ENCODE assay signal across 11 cellular contexts in genomic region chr16:8855051-8855786, GRCh38. TPM values are rescaled to one million over a fixed set of nuclear protein-coding genes. Genes with fewer than 3 reads are reported as not detected.
DNase-seq lines count a peak whose midpoint lies in the region; ATAC-seq and TF ChIP-seq lines count a peak whose summit lies in the region.
"Had no signal": no experiment of that assay in that cellular context is flagged by ENCODE, and none has a peak within 500 bp of the region (broad histone marks: within the 10 kb centered on the region; RNA-seq: fewer than 3 reads in every experiment).

No MANE protein-coding gene starts in this region.

- peaks cover 42% of the 10 kb centered on the region for H3K36me3 Mint-ChIP-seq in activated CD4-positive, alpha-beta T cell treated with anti-CD3 and anti-CD28 coated beads for 36 hours (ENCODE audit: low read depth)
- peaks cover 33% of the 10 kb centered on the region for H3K36me3 Mint-ChIP-seq in chondrocyte (ENCODE audit: low read depth)

- WGBS in trophoblast cell (ENCODE audit: extremely low coverage, insufficient coverage, insufficient read length): no CpG with 5 or more reads among the region's 11 CpGs

- H3K4me2 ChIP-seq in trophoblast cell (ENCODE audit: low read length): no peak overlapping the region

- H3K27me3 ChIP-seq in trophoblast cell (ENCODE audit: insufficient read depth, low read length): no peaks in the 10 kb centered on the region

- peak; percentile 42 for DNase-seq in activated CD4-positive, alpha-beta T cell treated with anti-CD3 and anti-CD28 coated beads for 36 hours
- no peak for DNase-seq in activated CD4-positive, alpha-beta T cell treated with anti-CD3 and anti-CD28 coated beads for 48 hours
- DNase-seq in NB4 (ENCODE audit: low read depth): no peak
- DNase-seq in chondrocyte (ENCODE audit: low spot score): peak; percentile 56
- no peak for DNase-seq in trophoblast cell
- DNase-seq in kidney tubule cell (ENCODE audit: low spot score): no peak
- DNase-seq in anterior cingulate cortex (lab: John Stamatoyannopoulos, UW): no peak
- DNase-seq: SHP77 treated with DMSO at 0.1 percent for 48 hours; stimulated activated CD8-positive, alpha-beta memory T cell treated with anti-CD3 and anti-CD28 coated beads, Interleukin-4, amount 100 ng/mL, for 48 hours had no signal

- no peak overlapping the region for H2BK12ac ChIP-seq in trophoblast cell (ENCODE audit: low read length)

- H2BK5ac ChIP-seq in trophoblast cell (ENCODE audit: low read depth, low read length, poor library complexity): no peak overlapping the region

- no peak overlapping the region for H2BK120ac ChIP-seq in trophoblast cell (ENCODE audit: insufficient read depth, low read length, poor library complexity)

- peak overlapping the region; percentile 19 for H4K12ac ChIP-seq in trophoblast cell (ENCODE audit: low read depth, low read length)

- H3K9me3 ChIP-seq in trophoblast cell (ENCODE audit: insufficient read depth, low read depth, low read length): no peaks in the 10 kb centered on the region

- H4K8ac ChIP-seq in trophoblast cell (ENCODE audit: low read depth, low read length): no peak overlapping the region

- CTCF ChIA-PET in activated CD4-positive, alpha-beta T cell treated with anti-CD3 and anti-CD28 coated beads for 36 hours (lab: Charles Lee): interaction anchor here (1.2 kb wide), 1 partner anchor 25 kb away, joined by 3 read pairs; no protein-coding TSS in a partner anchor

- POLR2A ChIA-PET in activated CD4-positive, alpha-beta T cell treated with anti-CD3 and anti-CD28 coated beads for 36 hours (lab: Charles Lee): no interaction called here

- H3K79me1 ChIP-seq in trophoblast cell (ENCODE audit: low read length): no peaks in the 10 kb centered on the region

- H2AFZ ChIP-seq in trophoblast cell (ENCODE audit: insufficient read depth, low read length, poor library complexity): no peak overlapping the region

- no peaks in the 10 kb centered on the region for H3K79me2 ChIP-seq in trophoblast cell (ENCODE audit: control insufficient read depth, insufficient read depth, low read length, poor library complexity)

- ATAC-seq in activated CD4-positive, alpha-beta T cell treated with anti-CD3 and anti-CD28 coated beads for 36 hours: no peak
- ATAC-seq in GM19463 (IDR thresholded peaks at IDR 0.05; ENCODE audit: unreplicated experiment): no peak

- no peaks in the 10 kb centered on the region for H3K27me3 Mint-ChIP-seq in activated CD4-positive, alpha-beta T cell treated with anti-CD3 and anti-CD28 coated beads for 36 hours
- H3K27me3 Mint-ChIP-seq in chondrocyte (ENCODE audit: low read depth): no peaks in the 10 kb centered on the region

- peak overlapping the region; percentile 1 for H3K18ac ChIP-seq in trophoblast cell (ENCODE audit: low read length)

- no peak overlapping the region for H2AK5ac ChIP-seq in trophoblast cell (ENCODE audit: low read length)

- intact Hi-C loops in activated CD4-positive, alpha-beta T cell treated with anti-CD3 and anti-CD28 coated beads for 36 hours (cut with DNase I, micrococcal nuclease): loop anchor here in 1 of 2 experiments (2.0 kb wide), 1 partner anchor 14 kb away; the partner anchor contains the start of gene CARHSP1

- no peak overlapping the region for H3K4me3 Mint-ChIP-seq in activated CD4-positive, alpha-beta T cell treated with anti-CD3 and anti-CD28 coated beads for 36 hours
- H3K4me3 Mint-ChIP-seq in chondrocyte (ENCODE audit: unreplicated experiment): no peak overlapping the region

- no peak overlapping the region for H3K23ac ChIP-seq in trophoblast cell (ENCODE audit: low read length)

- no peak overlapping the region for H3K27ac ChIP-seq in trophoblast cell (ENCODE audit: low read depth, low read length)

- peaks cover under 1 to 2% of the 10 kb centered on the region in 2 experiments for H3K4me1 ChIP-seq in trophoblast cell (ENCODE audit: control insufficient read depth in 1 of 2, insufficient read depth in 2 of 2, low read length in 2 of 2)

- H3K14ac ChIP-seq in trophoblast cell (ENCODE audit: low read length): no peak overlapping the region

- no peak overlapping the region for H3K4ac ChIP-seq in trophoblast cell (ENCODE audit: low read depth, low read length)

- H3K36me3 ChIP-seq in trophoblast cell (ENCODE audit: control insufficient read depth in 1 of 2, insufficient read depth in 2 of 2, low read length in 2 of 2): peaks cover 69 to 80% of the 10 kb centered on the region in 2 experiments

- no peak overlapping the region for H3K4me3 ChIP-seq in NB4 (ENCODE audit: low read depth, low read length)
- no peak overlapping the region for H3K4me3 ChIP-seq in trophoblast cell (ENCODE audit: low read depth, low read length)

- peak overlapping the region; percentile 51 for H3K27ac Mint-ChIP-seq in activated CD4-positive, alpha-beta T cell treated with anti-CD3 and anti-CD28 coated beads for 36 hours
- peak overlapping the region; percentile 59 for H3K27ac Mint-ChIP-seq in chondrocyte (ENCODE audit: unreplicated experiment)

- no peak overlapping the region for H3K9ac ChIP-seq in trophoblast cell (ENCODE audit: low read length)

- no peak overlapping the region for H4K91ac ChIP-seq in trophoblast cell (ENCODE audit: low read depth, low read length)

- no peaks in the 10 kb centered on the region for H3K9me3 Mint-ChIP-seq in activated CD4-positive, alpha-beta T cell treated with anti-CD3 and anti-CD28 coated beads for 36 hours (ENCODE audit: low read depth)
- no peaks in the 10 kb centered on the region for H3K9me3 Mint-ChIP-seq in chondrocyte (ENCODE audit: low read depth)

- TF ChIP-seq POLR2A in NB4 (IDR thresholded peaks at IDR 0.05; ENCODE audit: extremely low read depth, insufficient read length): no peak

- peak; percentile 20 for TF ChIP-seq CTCF in NB4 (IDR thresholded peaks at IDR 0.05; ENCODE audit: low read depth, low read length)
- TF ChIP-seq CTCF in chondrocyte (IDR thresholded peaks at IDR 0.05): peak; percentile 50

- H3K4me1 Mint-ChIP-seq in activated CD4-positive, alpha-beta T cell treated with anti-CD3 and anti-CD28 coated beads for 36 hours: peaks cover 22% of the 10 kb centered on the region
- H3K4me1 Mint-ChIP-seq in chondrocyte (ENCODE audit: low read depth): peaks cover 27% of the 10 kb centered on the region

RNA-seq across cellular contexts. Expression of gene CARHSP1, which starts 13.6 kb away (rescaled TPM):
- 10 to 100 TPM; 49.4 to 64.5 TPM for total RNA-seq in activated CD4-positive, alpha-beta T cell treated with anti-CD3 and anti-CD28 coated beads for 36 hours
- total RNA-seq in chondrocyte: 46.5 to 57.4 TPM (median 54.1 TPM) in 3 replicates
- polyA plus RNA-seq in trophoblast cell (2013): 111 TPM in 2 replicates

RNA-seq across cellular contexts. Expression of gene LITAFD, which starts 26.9 kb away (rescaled TPM):
- not detected for total RNA-seq in activated CD4-positive, alpha-beta T cell treated with anti-CD3 and anti-CD28 coated beads for 36 hours
- total RNA-seq in chondrocyte: not detected in 3 replicates
- not detected in 2 replicates for polyA plus RNA-seq in trophoblast cell (2013)
- total RNA-seq: renal cortical epithelial cell had no signal

RNA-seq across cellular contexts. Expression of gene PMM2, which starts 57.6 kb away (rescaled TPM):
- 10 to 100 TPM; 38.3 to 39.0 TPM for total RNA-seq in activated CD4-positive, alpha-beta T cell treated with anti-CD3 and anti-CD28 coated beads for 36 hours
- 47.6 to 62.1 TPM (median 47.9 TPM) in 3 replicates for total RNA-seq in chondrocyte
- polyA plus RNA-seq in trophoblast cell (2013): 38.7 and 42.3 TPM in 2 replicates

RNA-seq across cellular contexts. Expression of gene TMEM186, which starts 57.8 kb away (rescaled TPM):
- 10 to 100 TPM in 1 of 2 experiments, 1 to 10 TPM in 1; 9.4 to 14.5 TPM for total RNA-seq in activated CD4-positive, alpha-beta T cell treated with anti-CD3 and anti-CD28 coated beads for 36 hours
- 8.4 to 10.7 TPM (median 9.6 TPM) in 3 replicates for total RNA-seq in chondrocyte
- 6.2 and 6.3 TPM in 2 replicates for polyA plus RNA-seq in trophoblast cell (2013)

Comparison
In these comparisons a context has a peak if more than half of its experiments do, and no peak if none do; other contexts are left out.
1. DNase-seq: peak in activated CD4-positive, alpha-beta T cell treated with anti-CD3 and anti-CD28 coated beads for 36 hours (single experiment) and chondrocyte (single experiment); none in activated CD4-positive, alpha-beta T cell treated with anti-CD3 and anti-CD28 coated beads for 48 hours (single experiment), NB4 (single experiment), trophoblast cell (0 of 2), kidney tubule cell (single experiment) and anterior cingulate cortex (0 of 58).